In the genomic region with DNA sequence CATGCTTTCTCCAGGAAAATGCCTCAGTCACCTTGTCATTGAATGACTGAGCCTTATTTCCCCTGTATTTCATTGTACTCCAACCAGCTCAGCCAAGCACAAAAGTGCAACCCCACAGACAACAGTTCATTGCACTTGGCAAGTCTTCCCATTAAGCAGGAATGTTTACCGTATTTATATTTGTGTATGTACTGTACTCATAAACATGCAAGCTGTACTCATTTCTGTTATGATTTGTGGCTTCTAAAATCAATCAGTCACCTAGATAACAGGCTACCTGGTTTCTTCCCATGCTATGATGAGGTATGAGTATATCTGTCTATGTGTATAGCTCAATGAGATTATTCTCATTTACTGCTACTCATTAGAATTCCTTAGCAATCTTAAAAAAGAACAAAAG, we compare ENCODE assay signal across 19 cellular contexts.
A peak's percentile ranks its signal among the peaks of the same experiment; 100 is the strongest.
DNase-seq lines count a peak whose midpoint lies in the region; ATAC-seq and TF ChIP-seq lines count a peak whose summit lies in the region.
"Had no signal": no experiment of that assay in that cellular context is flagged by ENCODE, and none has a peak within 500 bp of the region (broad histone marks: within the 10 kb centered on the region; RNA-seq: fewer than 3 reads in every experiment).

No MANE protein-coding gene starts in this region.

- intact Hi-C loops in psoas muscle (cut with DNase I), result loop anchor here in 1 of 2 donors (10.0 kb wide), 1 partner anchor 1310 kb away; no protein-coding TSS in a partner anchor

- no peak overlapping the region for H3K4me3 Mint-ChIP-seq in osteocyte (ENCODE audit: unreplicated experiment)
- no peak overlapping the region for H3K4me3 Mint-ChIP-seq in type B pancreatic cell
- H3K4me3 Mint-ChIP-seq: activated CD8-positive, alpha-beta T cell treated with anti-CD3 and anti-CD28 coated beads for 36 hours; activated T-helper 1 cell treated with anti-CD3 and anti-CD28 coated beads, Interleukin-12 subunit alpha, Interleukin-12 subunit beta, Interleukin-2, Interleukin-4 antibody, amounts not matched to agents 30 ng/mL and 10 ng/mL and 1 ng/mL, durations not matched to agents 14 hours and 24 hours and 36 hours; neural crest cell had no signal

- H3K27ac ChIP-seq in RWPE1, result no peak overlapping the region
- H3K27ac ChIP-seq in psoas muscle, result no peak overlapping the region
- H3K27ac ChIP-seq: BLaER1, right lobe of liver, tibial nerve had no signal

- WGBS in psoas muscle, 3 donors, result 64 to 83% (median 82%) methylated on average over 1 of the region's 1 CpG

- CTCF ChIA-PET in RWPE1 (lab: Yijun Ruan, JAX), result no interaction called here

- H3K27me3 Mint-ChIP-seq in osteocyte (ENCODE audit: unreplicated experiment), result no peaks in the 10 kb centered on the region
- peaks cover 4% of the 10 kb centered on the region for H3K27me3 Mint-ChIP-seq in type B pancreatic cell

- H3K36me3 ChIP-seq in psoas muscle (ENCODE audit: insufficient read depth in 1 of 2, low read depth in 1 of 2), result no peaks in the 10 kb centered on the region
- H3K36me3 ChIP-seq: BLaER1, right lobe of liver, tibial nerve had no signal

- DNase-seq in ELR (ENCODE audit: low read depth) (peak; percentile 49), RWPE1 (ENCODE audit: low spot score) (peak; percentile 42), fibroblast of mammary gland (ENCODE audit: low read depth) (peak; percentile 30), osteocyte (ENCODE audit: extremely low spot score, unreplicated experiment) (no peak), GOT3 (lab: John Stamatoyannopoulos, UW) (no peak), psoas muscle (no peak), type B pancreatic cell (ENCODE audit: extremely low spot score, unreplicated experiment) (no peak)
- DNase-seq: activated CD8-positive, alpha-beta T cell treated with anti-CD3 and anti-CD28 coated beads for 36 hours; DND-41; KG1; NCI-H1417 treated with DMSO at 0.1 percent for 48 hours; NCI-H446; right lobe of liver; stimulated activated CD4-positive, alpha-beta T cell treated with anti-CD3 and anti-CD28 coated beads, Interleukin-2, amount 100 ng/mL, for 48 hours had no signal

- H3K4me1 ChIP-seq in psoas muscle, result no peaks in the 10 kb centered on the region
- H3K4me1 ChIP-seq: right lobe of liver, tibial nerve had no signal

- H3K9me3 Mint-ChIP-seq in osteocyte (ENCODE audit: unreplicated experiment) (no peaks in the 10 kb centered on the region), type B pancreatic cell (no peaks in the 10 kb centered on the region)
- H3K9me3 Mint-ChIP-seq: activated CD8-positive, alpha-beta T cell treated with anti-CD3 and anti-CD28 coated beads for 36 hours; activated T-helper 1 cell treated with anti-CD3 and anti-CD28 coated beads, Interleukin-12 subunit alpha, Interleukin-12 subunit beta, Interleukin-2, Interleukin-4 antibody, amounts not matched to agents 30 ng/mL and 10 ng/mL and 1 ng/mL, durations not matched to agents 14 hours and 24 hours and 36 hours had no signal

- H3K9me3 ChIP-seq in psoas muscle, result no peaks in the 10 kb centered on the region
- H3K9me3 ChIP-seq: BLaER1, right lobe of liver, tibial nerve had no signal

- POLR2A ChIA-PET in RWPE1 (lab: Yijun Ruan, JAX; ENCODE audit: low non-redundant PET), result no interaction called here

- no peak for ATAC-seq in HG03520 (IDR thresholded peaks at IDR 0.05; ENCODE audit: unreplicated experiment)
- ATAC-seq in psoas muscle, result no peak
- ATAC-seq: activated CD8-positive, alpha-beta T cell treated with anti-CD3 and anti-CD28 coated beads for 36 hours; right lobe of liver had no signal

- peak overlapping the region; percentile 86 for H3K27ac Mint-ChIP-seq in osteocyte (ENCODE audit: unreplicated experiment)
- no peak overlapping the region for H3K27ac Mint-ChIP-seq in type B pancreatic cell
- H3K27ac Mint-ChIP-seq: activated CD8-positive, alpha-beta T cell treated with anti-CD3 and anti-CD28 coated beads for 36 hours; activated T-helper 1 cell treated with anti-CD3 and anti-CD28 coated beads, Interleukin-12 subunit alpha, Interleukin-12 subunit beta, Interleukin-2, Interleukin-4 antibody, amounts not matched to agents 30 ng/mL and 10 ng/mL and 1 ng/mL, durations not matched to agents 14 hours and 24 hours and 36 hours had no signal

- TF ChIP-seq CTCF in RWPE1 (conservative IDR thresholded peaks at IDR 0.05; ENCODE audit: low read depth) (no peak), fibroblast of mammary gland (conservative IDR thresholded peaks at IDR 0.05; ENCODE audit: control insufficient read depth, insufficient read depth, low read depth, low read length) (no peak), osteocyte (IDR thresholded peaks at IDR 0.05) (no peak), psoas muscle (IDR thresholded peaks at IDR 0.05) (no peak), type B pancreatic cell (conservative IDR thresholded peaks at IDR 0.05) (no peak)

- H3K4me3 ChIP-seq in fibroblast of mammary gland (ENCODE audit: control insufficient read depth, low read depth, low read length), result no peak overlapping the region
- no peak overlapping the region for H3K4me3 ChIP-seq in psoas muscle
- H3K4me3 ChIP-seq: BLaER1, right lobe of liver, tibial nerve had no signal

- H3K4me1 Mint-ChIP-seq in osteocyte (ENCODE audit: unreplicated experiment) (peaks cover 29% of the 10 kb centered on the region), type B pancreatic cell (ENCODE audit: unreplicated experiment) (no peaks in the 10 kb centered on the region)

- peaks cover 0 to 1% (median 0%) of the 10 kb centered on the region in 3 donors for H3K27me3 ChIP-seq in psoas muscle (ENCODE audit: insufficient read depth in 3 of 3, low read length in 2 of 3)
- H3K27me3 ChIP-seq: BLaER1, right lobe of liver, tibial nerve had no signal

- no peaks in the 10 kb centered on the region for H3K36me3 Mint-ChIP-seq in osteocyte (ENCODE audit: unreplicated experiment)
- no peaks in the 10 kb centered on the region for H3K36me3 Mint-ChIP-seq in type B pancreatic cell

Comparison
In these comparisons a context has a peak if more than half of its experiments do, and no peak if none do; other contexts are left out.
1. DNase-seq: peak in ELR (single experiment), RWPE1 (single experiment) and fibroblast of mammary gland (single experiment); none in osteocyte (single experiment), GOT3 (single experiment), psoas muscle (0 of 2) and type B pancreatic cell (single experiment).